Comparison of ENCODE assay signal across 8 cellular contexts in the genomic region with DNA sequence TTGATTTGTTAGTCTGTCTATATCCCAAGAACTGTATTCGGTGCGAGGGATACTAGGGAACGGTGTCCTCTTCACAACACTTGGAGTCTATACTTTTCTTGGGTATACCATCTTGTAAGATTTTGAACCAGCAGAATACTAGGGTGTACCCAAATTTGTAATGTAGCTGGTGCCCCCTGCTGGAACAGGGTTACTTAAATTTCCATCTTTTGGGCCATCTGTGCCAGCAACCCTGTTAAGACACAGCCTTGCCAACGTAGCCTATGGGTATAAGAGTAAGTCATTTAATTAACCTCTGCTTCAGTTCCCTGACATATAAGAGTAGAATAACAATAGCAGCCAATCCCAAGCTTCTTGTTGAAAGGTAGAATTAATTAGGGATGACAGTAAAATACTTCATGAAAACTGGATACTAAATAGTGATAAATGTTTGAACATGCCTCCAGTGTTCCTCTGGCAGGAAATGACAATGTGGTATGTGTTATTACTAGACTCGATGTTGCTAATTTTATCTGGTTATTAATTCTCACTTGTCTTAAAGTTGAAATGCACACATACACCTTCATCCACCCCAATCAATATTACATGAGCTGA.
A peak's percentile ranks its signal among the peaks of the same experiment; 100 is the strongest.
DNase-seq lines count a peak whose midpoint lies in the region; ATAC-seq and TF ChIP-seq lines count a peak whose summit lies in the region.

No MANE protein-coding gene starts in this region.

- H3K27me3 ChIP-seq in osteoblast (ENCODE audit: insufficient read depth, low read length), result no peaks in the 10 kb centered on the region

- H3K9me3 ChIP-seq in osteoblast (ENCODE audit: low read depth, low read length), result peaks cover 3% of the 10 kb centered on the region

- no peaks in the 10 kb centered on the region for H3K36me3 ChIP-seq in osteoblast (ENCODE audit: insufficient read depth, low read length)

- H3K4me3 ChIP-seq in osteoblast (ENCODE audit: insufficient read depth, low read length), result no peak overlapping the region

- H3K79me2 ChIP-seq in osteoblast (ENCODE audit: insufficient read depth, low read length), result no peaks in the 10 kb centered on the region

- ATAC-seq in HG03342 (IDR thresholded peaks at IDR 0.05; ENCODE audit: unreplicated experiment), result peak; percentile 73

- no peaks in the 10 kb centered on the region for H4K20me1 ChIP-seq in osteoblast (ENCODE audit: insufficient read depth, low read length)

- no peaks in the 10 kb centered on the region for H3K4me1 ChIP-seq in osteoblast (ENCODE audit: insufficient read depth, low read length)

- TF ChIP-seq CTCF in osteoblast (IDR thresholded peaks at IDR 0.05; ENCODE audit: extremely low read depth, low read depth, low read length), result no peak

- peak; percentile 45 to 54 for DNase-seq in SHP77 (lab: John Stamatoyannopoulos, UW)
- DNase-seq in SHP77 treated with DMSO at 0.1 percent for 48 hours (lab: John Stamatoyannopoulos, UW), result no peak
- peak; percentile 22 for DNase-seq in RPMI7951 (ENCODE audit: low read depth)
- DNase-seq in activated naive CD4-positive, alpha-beta T cell treated with Interleukin-2 at 50 U/mL for 16 hours, result peak; percentile 70
- DNase-seq in islet precursor cell, result peak; percentile 70
- DNase-seq in stimulated activated CD4-positive, alpha-beta T cell treated with anti-CD3 and anti-CD28 coated beads, Interleukin-4, amount 100 ng/mL, for 4 hours, result peak; percentile 52 to 59
- no peak for DNase-seq in osteoblast (ENCODE audit: insufficient read length, low spot score, missing footprints)

- H2AFZ ChIP-seq in osteoblast (ENCODE audit: low read length), result no peak overlapping the region

- H3K4me2 ChIP-seq in osteoblast (ENCODE audit: insufficient read depth, low read length), result no peak overlapping the region

- no peak overlapping the region for H3K27ac ChIP-seq in osteoblast (ENCODE audit: low read depth, low read length)

Comparison
In these comparisons a context has a peak if more than half of its experiments do, and no peak if none do; other contexts are left out.
1. DNase-seq: peak in SHP77 (2 of 2), RPMI7951 (single experiment), activated naive CD4-positive, alpha-beta T cell treated with Interleukin-2 at 50 U/mL for 16 hours (single experiment), islet precursor cell (single experiment) and stimulated activated CD4-positive, alpha-beta T cell treated with anti-CD3 and anti-CD28 coated beads, Interleukin-4, amount 100 ng/mL, for 4 hours (2 of 2); none in SHP77 treated with DMSO at 0.1 percent for 48 hours (single experiment) and osteoblast (single experiment).